ENCODE assay signal across 17 cellular contexts in genomic region chr7:74503061-74503460, GRCh38. TPM values are rescaled to one million over a fixed set of nuclear protein-coding genes. Genes with fewer than 3 reads are reported as not detected.
"Had no signal": no experiment of that assay in that cellular context is flagged by ENCODE, and none has a peak within 500 bp of the region (broad histone marks: within the 10 kb centered on the region; RNA-seq: fewer than 3 reads in every experiment).

No MANE protein-coding gene starts in this region.

- H3K27me3 ChIP-seq: colonic mucosa, spleen, tibial artery had no signal

- H3K9me3 ChIP-seq: colonic mucosa, mucosa of descending colon, spleen, tibial artery had no signal

- ATAC-seq: activated CD8-positive, alpha-beta T cell treated with anti-CD3 and anti-CD28 coated beads, Interleukin-2, amount 10 ng/mL, durations not matched to agents 7 days and 5 days; sciatic nerve; stimulated activated naive B cell treated with anti-CD40 and anti-IgM and Interleukin-4, amounts not matched to agents 10 μg/mL and 1 μg/mL and 100 μg/mL, for 72 hours had no signal

- H3K4me1 ChIP-seq: colonic mucosa, spleen had no signal

- H3K4me3 ChIP-seq: colonic mucosa, mucosa of descending colon, spleen, tibial artery had no signal

- DNase-seq: activated CD4-positive, alpha-beta T cell treated with anti-CD3 and anti-CD28 coated beads, Interleukin-2, amount 10 ng/mL, durations not matched to agents 7 days and 5 days; activated CD8-positive, alpha-beta T cell treated with anti-CD3 and anti-CD28 coated beads, Interleukin-2, amount 10 ng/mL, durations not matched to agents 7 days and 5 days; activated naive CD4-positive, alpha-beta T cell treated with Interleukin-2 at 50 U/mL for 16 hours; activated naive CD8-positive, alpha-beta T cell treated with anti-CD3 and anti-CD28 coated beads, Interleukin-2, amount 10 ng/mL, durations not matched to agents 7 days and 5 days; activated T-cell treated with anti-CD3 and anti-CD28 coated beads, Interleukin-2, amount 50 U/mL, for 24 hours; central memory CD4-positive, alpha-beta T cell; colonic mucosa; foreskin melanocyte; islet precursor cell; mucosa of descending colon; naive B cell; spleen; stimulated activated naive B cell treated with anti-CD40 and anti-IgM and Interleukin-4, amounts not matched to agents 10 μg/mL and 1 μg/mL and 100 μg/mL, for 72 hours; T-helper 1 cell; T-helper 9 cell had no signal

- H3K36me3 ChIP-seq: colonic mucosa, spleen had no signal

- H3K27ac ChIP-seq: colonic mucosa, spleen had no signal

RNA-seq across cellular contexts. Expression of gene GTF2IRD1, which starts 49.4 kb away (rescaled TPM):
- total RNA-seq: activated CD8-positive, alpha-beta T cell treated with anti-CD3 and anti-CD28 coated beads, Interleukin-2, amount 10 ng/mL, durations not matched to agents 7 days and 5 days had no signal
